Comparison of ENCODE assay signal across 17 cellular contexts in genomic region chr6:17630511-17631073, GRCh38. TPM values are rescaled to one million over a fixed set of nuclear protein-coding genes. Genes with fewer than 3 reads are reported as not detected.
DNase-seq lines count a peak whose midpoint lies in the region; ATAC-seq and TF ChIP-seq lines count a peak whose summit lies in the region.
"Had no signal": no experiment of that assay in that cellular context is flagged by ENCODE, and none has a peak within 500 bp of the region (broad histone marks: within the 10 kb centered on the region; RNA-seq: fewer than 3 reads in every experiment).

No MANE protein-coding gene starts in this region.

- no peak overlapping the region for H3K4me3 Mint-ChIP-seq in CD4-positive, CD25-positive, alpha-beta regulatory T cell
- no peak overlapping the region for H3K4me3 Mint-ChIP-seq in IgD-negative memory B cell
- H3K4me3 Mint-ChIP-seq in natural killer cell, result peak overlapping the region; percentile 5
- H3K4me3 Mint-ChIP-seq: activated CD4-positive, alpha-beta T cell treated with anti-CD3 and anti-CD28 coated beads, Interleukin-2, amount 10 ng/mL, durations not matched to agents 7 days and 5 days; T-helper 1 cell treated with Interleukin-12 subunit alpha and Interleukin-12 subunit beta and Interleukin-4 antibody, amounts not matched to agents 30 μg/mL and 1 μg/mL, for 36 hours had no signal

- peaks cover 0 to 2% (median 0%) of the 10 kb centered on the region in 7 donors for H3K9me3 Mint-ChIP-seq in CD4-positive, CD25-positive, alpha-beta regulatory T cell
- H3K9me3 Mint-ChIP-seq in IgD-negative memory B cell, result no peaks in the 10 kb centered on the region
- H3K9me3 Mint-ChIP-seq in natural killer cell, result no peaks in the 10 kb centered on the region
- H3K9me3 Mint-ChIP-seq: activated CD4-positive, alpha-beta T cell treated with anti-CD3 and anti-CD28 coated beads, Interleukin-2, amount 10 ng/mL, durations not matched to agents 7 days and 5 days; T-helper 1 cell treated with Interleukin-12 subunit alpha and Interleukin-12 subunit beta and Interleukin-4 antibody, amounts not matched to agents 30 μg/mL and 1 μg/mL, for 36 hours had no signal

- H3K27me3 ChIP-seq in CD4-positive, CD25-positive, alpha-beta regulatory T cell (ENCODE audit: control insufficient read depth, insufficient read depth, low read length), result no peaks in the 10 kb centered on the region
- H3K27me3 ChIP-seq in aorta (ENCODE audit: control insufficient read depth in 1 of 2, insufficient read depth in 2 of 2, low read length in 1 of 2), result no peaks in the 10 kb centered on the region
- H3K27me3 ChIP-seq: body of pancreas had no signal

- H3K4me3 ChIP-seq in CD4-positive, CD25-positive, alpha-beta regulatory T cell (ENCODE audit: low read depth, low read length), result no peak overlapping the region
- H3K4me3 ChIP-seq in aorta (ENCODE audit: low read length in 2 of 2), result no peak overlapping the region
- H3K4me3 ChIP-seq: body of pancreas had no signal

- WGBS in aorta, 2 donors, result 9 to 17% methylated on average over 4 to 5 of the region's 5 CpGs

- H3K36me3 ChIP-seq in CD4-positive, CD25-positive, alpha-beta regulatory T cell (ENCODE audit: control insufficient read depth, insufficient read depth, low read length), result peaks cover 61% of the 10 kb centered on the region
- peaks cover 0 to 5% of the 10 kb centered on the region in 2 donors for H3K36me3 ChIP-seq in aorta (ENCODE audit: control insufficient read depth in 1 of 2, insufficient read depth in 2 of 2, low read length in 1 of 2)

- no peak for DNase-seq in CD4-positive, CD25-positive, alpha-beta regulatory T cell
- DNase-seq in fibroblast of gingiva (ENCODE audit: low read depth) (peak; percentile 29), natural killer cell (no peak), iPS-NIHi7 (ENCODE audit: extremely low spot score) (no peak), aorta (no peak)
- DNase-seq: activated CD4-positive, alpha-beta T cell treated with anti-CD3 and anti-CD28 coated beads, Interleukin-2, amount 10 ng/mL, durations not matched to agents 7 days and 5 days; body of pancreas; C1 segment of cervical spinal cord; effector CD4-positive, alpha-beta T cell; foreskin melanocyte; MM.1S; NCI-H2029 treated with DMSO at 0.1 percent for 48 hours; NCI-H774 had no signal

- no peak for TF ChIP-seq CTCF in natural killer cell (IDR thresholded peaks at IDR 0.05)

- no peak for ATAC-seq in CD4-positive, CD25-positive, alpha-beta regulatory T cell (ENCODE audit: low read depth in 2 of 2)
- no peak for ATAC-seq in natural killer cell
- ATAC-seq in GM19351 (IDR thresholded peaks at IDR 0.05; ENCODE audit: unreplicated experiment), result no peak
- ATAC-seq in GM18517 (IDR thresholded peaks at IDR 0.05; ENCODE audit: unreplicated experiment), result no peak
- no peak for ATAC-seq in aorta (ENCODE audit: low FRiP score)
- ATAC-seq: body of pancreas had no signal

- H3K27ac Mint-ChIP-seq in CD4-positive, CD25-positive, alpha-beta regulatory T cell, result peak overlapping the region in 2 of 3 donors; percentile 62 to 81
- peak overlapping the region in 2 of 3 donors; percentile 36 to 72 for H3K27ac Mint-ChIP-seq in IgD-negative memory B cell
- peak overlapping the region; percentile 74 to 86 for H3K27ac Mint-ChIP-seq in natural killer cell
- H3K27ac Mint-ChIP-seq: activated CD4-positive, alpha-beta T cell treated with anti-CD3 and anti-CD28 coated beads, Interleukin-2, amount 10 ng/mL, durations not matched to agents 7 days and 5 days had no signal

- no peak overlapping the region for H3K27ac ChIP-seq in CD4-positive, CD25-positive, alpha-beta regulatory T cell (ENCODE audit: insufficient read depth, low read length, poor library complexity, severe bottlenecking)
- H3K27ac ChIP-seq in aorta (ENCODE audit: low read depth in 1 of 2, low read length in 2 of 2), result no peak overlapping the region
- H3K27ac ChIP-seq: body of pancreas had no signal

- H3K36me3 Mint-ChIP-seq in CD4-positive, CD25-positive, alpha-beta regulatory T cell, result peaks cover 32% of the 10 kb centered on the region
- peaks cover 4% of the 10 kb centered on the region for H3K36me3 Mint-ChIP-seq in IgD-negative memory B cell
- H3K36me3 Mint-ChIP-seq in natural killer cell, result peaks cover 10% of the 10 kb centered on the region

- no peaks in the 10 kb centered on the region for H3K27me3 Mint-ChIP-seq in CD4-positive, CD25-positive, alpha-beta regulatory T cell
- H3K27me3 Mint-ChIP-seq in IgD-negative memory B cell, result no peaks in the 10 kb centered on the region
- no peaks in the 10 kb centered on the region for H3K27me3 Mint-ChIP-seq in natural killer cell (ENCODE audit: low read depth in 2 of 2)
- H3K27me3 Mint-ChIP-seq: activated CD4-positive, alpha-beta T cell treated with anti-CD3 and anti-CD28 coated beads, Interleukin-2, amount 10 ng/mL, durations not matched to agents 7 days and 5 days had no signal

- H3K4me1 ChIP-seq in CD4-positive, CD25-positive, alpha-beta regulatory T cell (ENCODE audit: control insufficient read depth, insufficient read depth, low read length, poor library complexity, severe bottlenecking), result peaks cover 15% of the 10 kb centered on the region
- peaks cover 3 to 7% of the 10 kb centered on the region in 2 donors for H3K4me1 ChIP-seq in aorta (ENCODE audit: control insufficient read depth in 1 of 2, insufficient read depth in 2 of 2, low read length in 2 of 2)
- H3K4me1 ChIP-seq: body of pancreas had no signal

- H3K4me1 Mint-ChIP-seq in CD4-positive, CD25-positive, alpha-beta regulatory T cell, result peaks cover 29 to 52% (median 40%) of the 10 kb centered on the region in 4 donors
- peaks cover 25 to 36% (median 31%) of the 10 kb centered on the region in 3 donors for H3K4me1 Mint-ChIP-seq in IgD-negative memory B cell
- H3K4me1 Mint-ChIP-seq in natural killer cell, result peaks cover 54 to 63% of the 10 kb centered on the region in 2 donors

- intact Hi-C loops in natural killer cell (cut with micrococcal nuclease), result no loop called here
- intact Hi-C loops in aorta (cut with DNase I), result no loop called here

- no peaks in the 10 kb centered on the region for H3K9me3 ChIP-seq in CD4-positive, CD25-positive, alpha-beta regulatory T cell (ENCODE audit: control insufficient read depth in 2 of 2, low read length in 2 of 2)
- no peaks in the 10 kb centered on the region for H3K9me3 ChIP-seq in aorta (ENCODE audit: control insufficient read depth, low read length)
- H3K9me3 ChIP-seq: body of pancreas had no signal

RNA-seq across cellular contexts. Expression of gene FAM8A1, which starts 30.5 kb away (rescaled TPM):
- 17.0 TPM for total RNA-seq in CD4-positive, CD25-positive, alpha-beta regulatory T cell
- polyA plus RNA-seq in CD4-positive, CD25-positive, alpha-beta regulatory T cell, result 1 to 10 TPM; 3.0 to 5.6 (median 3.8) TPM
- polyA plus RNA-seq in IgD-negative memory B cell (2.3 TPM), aorta (10 to 100 TPM; 12.3 to 26.2 TPM)
- total RNA-seq in natural killer cell (10 to 100 TPM; 32.1 to 45.4 (median 35.5) TPM), aorta (10 to 100 TPM; 28.1 to 29.1 TPM)
